In the genomic region with DNA sequence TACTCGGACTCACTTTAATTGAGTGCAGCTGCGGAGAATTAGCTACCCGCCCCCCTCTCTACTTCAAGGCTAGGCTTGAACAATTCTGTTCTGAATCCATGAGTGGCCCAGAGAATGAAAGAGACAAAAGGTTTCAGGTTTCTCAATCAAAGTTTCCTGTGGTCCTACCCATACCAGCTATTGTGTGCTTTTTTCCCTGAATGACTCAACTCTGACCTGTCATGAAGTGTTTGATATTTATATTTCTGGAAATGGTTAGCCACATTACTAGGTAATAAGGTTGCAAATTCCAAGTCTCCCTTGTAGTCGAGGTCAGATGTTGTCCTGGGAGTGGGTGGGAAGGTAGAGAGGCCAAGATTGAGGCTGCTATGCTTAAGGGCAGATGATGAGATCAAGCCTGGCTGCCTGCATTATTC, we compare ENCODE assay signal across 8 cellular contexts.
DNase-seq lines count a peak whose midpoint lies in the region; ATAC-seq and TF ChIP-seq lines count a peak whose summit lies in the region.

No MANE protein-coding gene starts in this region.

- no peak overlapping the region for H3K4me3 ChIP-seq in right cardiac atrium (ENCODE audit: low read length)

- no peaks in the 10 kb centered on the region for H3K27me3 ChIP-seq in right cardiac atrium (ENCODE audit: control insufficient read depth, insufficient read depth)

- no peaks in the 10 kb centered on the region for H3K9me3 ChIP-seq in right cardiac atrium (ENCODE audit: control insufficient read depth, low read length)

- ATAC-seq in HG03469 (IDR thresholded peaks at IDR 0.05; ENCODE audit: unreplicated experiment) = peak; percentile 78
- ATAC-seq in right cardiac atrium = peak; percentile 11 to 74

- no peak overlapping the region for H3K27ac ChIP-seq in right cardiac atrium (ENCODE audit: low read length)

- intact Hi-C loops in right cardiac atrium (cut with DNase I) = no loop called here

- 64% methylated on average over 4 of the region's 4 CpGs for WGBS in right cardiac atrium

- TF ChIP-seq CTCF in GM20000 (IDR thresholded peaks at IDR 0.05; ENCODE audit: extremely low read depth, missing control alignments) = no peak

- H3K4me1 ChIP-seq in right cardiac atrium (ENCODE audit: control insufficient read depth, insufficient read depth, low read length) = no peaks in the 10 kb centered on the region

- DNase-seq in DMS153 (lab: John Stamatoyannopoulos, UW) (peak; percentile 39), GM20000 (ENCODE audit: low spot score) (peak; percentile 28), SHP77 treated with DMSO at 0.1 percent for 48 hours (lab: John Stamatoyannopoulos, UW) (peak; percentile 52), right cardiac atrium (peak in 1 of 3 donors; percentile 23), UCSD-AML1 (lab: John Stamatoyannopoulos, UW; ENCODE audit: unreplicated experiment) (no peak), SIG-M5 treated with dmso at 0.1 percent for 504 hours (lab: John Stamatoyannopoulos, UW; ENCODE audit: unreplicated experiment) (no peak), cerebellar nuclear complex (lab: John Stamatoyannopoulos, UW) (no peak)

Comparison
In these comparisons a context has a peak if more than half of its experiments do, and no peak if none do; other contexts are left out.
1. DNase-seq: peak in DMS153 (single experiment), GM20000 (single experiment) and SHP77 treated with DMSO at 0.1 percent for 48 hours (single experiment); none in UCSD-AML1 (single experiment), SIG-M5 treated with dmso at 0.1 percent for 504 hours (single experiment) and cerebellar nuclear complex (0 of 2).